ENCODE assay signal across 8 cellular contexts in the genomic region with DNA sequence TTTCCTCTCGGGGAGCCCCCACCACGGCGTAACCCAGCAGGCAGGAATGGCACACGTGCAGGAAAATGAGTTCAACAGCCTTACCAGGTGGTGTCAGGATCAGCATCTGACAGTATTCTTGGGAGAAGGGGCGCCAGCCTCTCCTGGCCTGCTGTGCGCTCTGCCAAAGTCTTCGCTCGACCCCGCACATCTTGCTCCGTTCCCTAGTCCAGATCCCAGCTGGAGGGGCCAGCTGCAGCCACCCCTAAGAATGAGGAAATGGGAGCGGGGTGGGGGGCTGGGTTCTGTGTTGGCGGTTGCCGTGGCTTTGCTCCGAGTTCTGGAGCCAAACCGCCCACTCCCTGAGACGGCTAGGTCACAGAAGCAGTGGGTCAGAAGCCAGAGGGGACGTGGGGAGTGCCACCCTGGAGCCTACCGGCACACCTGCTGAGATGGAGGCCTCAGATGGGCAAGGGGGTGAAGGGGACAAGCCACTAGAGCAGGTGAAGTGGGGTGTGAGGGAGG. TPM values are rescaled to one million over a fixed set of nuclear protein-coding genes. Genes with fewer than 3 reads are reported as not detected.
A peak's percentile ranks its signal among the peaks of the same experiment; 100 is the strongest.
DNase-seq lines count a peak whose midpoint lies in the region; ATAC-seq and TF ChIP-seq lines count a peak whose summit lies in the region.

A gene (plus strand): TSS at position 328 of the 504 bp plus-strand sequence. CDS start 104 bp downstream, at position 432.

- no peaks in the 10 kb centered on the region for H3K9me3 Mint-ChIP-seq in activated CD8-positive, alpha-beta T cell treated with anti-CD3 and anti-CD28 coated beads, Interleukin-2, amount 10 ng/mL, durations not matched to agents 7 days and 5 days (ENCODE audit: insufficient read depth)

- H3K9me3 ChIP-seq in HAP-1 (no peaks in the 10 kb centered on the region), right cardiac atrium (ENCODE audit: control insufficient read depth, low read length) (no peaks in the 10 kb centered on the region), skeletal muscle tissue (ENCODE audit: control insufficient read depth in 3 of 3, low read length in 3 of 3) (no peaks in the 10 kb centered on the region)

- H3K4me3 Mint-ChIP-seq in activated CD8-positive, alpha-beta T cell treated with anti-CD3 and anti-CD28 coated beads, Interleukin-2, amount 10 ng/mL, durations not matched to agents 7 days and 5 days, result peak within 1 kb of the TSS; percentile 59

- in situ Hi-C loops in HAP-1 (cut with MboI; ENCODE audit: low sequenced_read_pairs), result loop anchor here (10.0 to 25.0 kb wide), 2 partner anchors 187 to 285 kb away; a partner anchor contains a TSS

- peaks cover 4% of the 10 kb centered on the region for H3K4me1 Mint-ChIP-seq in activated CD8-positive, alpha-beta T cell treated with anti-CD3 and anti-CD28 coated beads, Interleukin-2, amount 10 ng/mL, durations not matched to agents 7 days and 5 days (ENCODE audit: low read depth)

- POLR2A ChIA-PET in activated CD8-positive, alpha-beta T cell treated with anti-CD3 and anti-CD28 coated beads, Interleukin-2, amount 10 ng/mL, durations not matched to agents 7 days and 5 days (lab: Charles Lee), result no interaction called here
- POLR2A ChIA-PET in GM10248 (lab: Yijun Ruan, JAX), result no interaction called here

- DNase-seq in HAP-1 (ENCODE audit: low spot score in 2 of 2) (no peak), right cardiac atrium (peak in 1 of 3 donors; percentile 64), GM10248 (ENCODE audit: extremely low spot score) (no peak), AG08395 (ENCODE audit: low spot score) (no peak), COLO829 (ENCODE audit: low spot score) (no peak)
- DNase-seq in activated CD8-positive, alpha-beta T cell treated with anti-CD3 and anti-CD28 coated beads, Interleukin-2, amount 10 ng/mL, durations not matched to agents 7 days and 5 days, result no peak

- CTCF ChIA-PET in activated CD8-positive, alpha-beta T cell treated with anti-CD3 and anti-CD28 coated beads, Interleukin-2, amount 10 ng/mL, durations not matched to agents 7 days and 5 days (lab: Charles Lee), result interaction anchor here (2.4 kb wide), 1 partner anchor 11 kb away, joined by 16 read pairs; no protein-coding TSS in a partner anchor
- CTCF ChIA-PET in GM10248 (lab: Yijun Ruan, JAX), result interaction anchor here (0.6 to 2.1 kb wide), 13 partner anchors 10 to 217 kb away, joined by 3 to 15 read pairs (median 3); no protein-coding TSS in a partner anchor

- peak within 1 kb of the TSS; percentile 71 for H3K27ac Mint-ChIP-seq in activated CD8-positive, alpha-beta T cell treated with anti-CD3 and anti-CD28 coated beads, Interleukin-2, amount 10 ng/mL, durations not matched to agents 7 days and 5 days

- no peaks in the 10 kb centered on the region for H3K36me3 Mint-ChIP-seq in activated CD8-positive, alpha-beta T cell treated with anti-CD3 and anti-CD28 coated beads, Interleukin-2, amount 10 ng/mL, durations not matched to agents 7 days and 5 days (ENCODE audit: low read depth)

- no peak for TF ChIP-seq CTCF in GM10248 (IDR thresholded peaks at IDR 0.05; ENCODE audit: control extremely low read depth, extremely low read depth, low read depth, missing control alignments)

- peaks cover 10% of the 10 kb centered on the region for H3K4me1 ChIP-seq in HAP-1
- no peaks in the 10 kb centered on the region for H3K4me1 ChIP-seq in right cardiac atrium (ENCODE audit: control insufficient read depth, insufficient read depth, low read length)
- peaks cover 4 to 10% (median 9%) of the 10 kb centered on the region in 3 donors for H3K4me1 ChIP-seq in skeletal muscle tissue (ENCODE audit: control insufficient read depth in 3 of 3, insufficient read depth in 3 of 3, low read length in 3 of 3)

- no peaks in the 10 kb centered on the region for H3K36me3 ChIP-seq in HAP-1 (replicated peaks)
- no peaks in the 10 kb centered on the region for H3K36me3 ChIP-seq in skeletal muscle tissue (ENCODE audit: control insufficient read depth in 3 of 3, insufficient read depth in 3 of 3, low read length in 3 of 3)

- intact Hi-C loops in right cardiac atrium (cut with DNase I), result no loop called here

- H3K4me3 ChIP-seq in HAP-1 (peak within 1 kb of the TSS; percentile 33), right cardiac atrium (ENCODE audit: low read length) (peak within 1 kb of the TSS; percentile 31), skeletal muscle tissue (ENCODE audit: low read length in 3 of 3) (peak within 1 kb of the TSS; percentile 60 to 78 (median 61))

- H3K27me3 ChIP-seq in HAP-1 (ENCODE audit: low read depth) (no peaks in the 10 kb centered on the region), right cardiac atrium (ENCODE audit: control insufficient read depth, insufficient read depth) (no peaks in the 10 kb centered on the region), skeletal muscle tissue (ENCODE audit: control insufficient read depth in 3 of 3, insufficient read depth in 3 of 3, low read length in 3 of 3) (no peaks in the 10 kb centered on the region)

- no peaks in the 10 kb centered on the region for H3K27me3 Mint-ChIP-seq in activated CD8-positive, alpha-beta T cell treated with anti-CD3 and anti-CD28 coated beads, Interleukin-2, amount 10 ng/mL, durations not matched to agents 7 days and 5 days (ENCODE audit: low read depth)

- peak within 1 kb of the TSS; percentile 59 to 83 (median 70) for H3K9ac ChIP-seq in skeletal muscle tissue (ENCODE audit: low read depth in 1 of 3, low read length in 3 of 3)

- ATAC-seq in activated CD8-positive, alpha-beta T cell treated with anti-CD3 and anti-CD28 coated beads, Interleukin-2, amount 10 ng/mL, durations not matched to agents 7 days and 5 days, result no peak
- ATAC-seq in right cardiac atrium, result no peak
- ATAC-seq in HG02973 (IDR thresholded peaks at IDR 0.05; ENCODE audit: unreplicated experiment), result no peak

- H3K27ac ChIP-seq in right cardiac atrium (ENCODE audit: low read length), result no peak within 1 kb of the TSS
- H3K27ac ChIP-seq in skeletal muscle tissue (ENCODE audit: low read depth, low read length), result no peak within 1 kb of the TSS

- WGBS in right cardiac atrium, result 63% methylated on average over 18 of the region's 18 CpGs

RNA-seq across cellular contexts. Expression of the gene that starts here (rescaled TPM):
- total RNA-seq in activated CD8-positive, alpha-beta T cell treated with anti-CD3 and anti-CD28 coated beads, Interleukin-2, amount 10 ng/mL, durations not matched to agents 7 days and 5 days, result not detected
- total RNA-seq in right cardiac atrium (not detected), skeletal muscle tissue (1.6 TPM)
- not detected for polyA plus RNA-seq in right cardiac atrium
